In the genomic region with DNA sequence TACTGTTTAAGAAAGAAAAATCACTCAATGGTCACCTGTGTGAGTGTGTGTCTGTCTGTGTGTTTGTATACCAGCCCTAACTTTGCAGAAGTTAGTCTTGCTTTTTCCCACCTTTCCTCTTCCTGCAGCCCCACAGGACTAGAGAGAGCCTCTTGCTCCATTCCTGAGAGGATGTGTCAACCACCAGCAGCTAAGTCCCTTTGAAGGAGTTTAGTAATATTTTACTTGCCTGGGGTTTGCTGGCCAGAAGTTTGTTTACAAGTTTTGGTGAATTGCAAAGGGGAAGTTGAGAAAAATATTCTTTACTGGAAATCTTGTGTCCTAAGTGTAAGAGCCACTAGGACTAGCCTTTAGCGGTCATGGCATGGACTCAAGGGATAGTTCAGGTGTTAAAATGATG, we compare ENCODE assay signal across 17 cellular contexts.
DNase-seq lines count a peak whose midpoint lies in the region; ATAC-seq, FAIRE-seq and TF ChIP-seq lines count a peak whose summit lies in the region.
"Had no signal": no experiment of that assay in that cellular context is flagged by ENCODE, and none has a peak within 500 bp of the region (broad histone marks: within the 10 kb centered on the region; RNA-seq: fewer than 3 reads in every experiment).

No MANE protein-coding gene starts in this region.

- no peak overlapping the region for H3K4ac ChIP-seq in H1 (replicated peaks; ENCODE audit: insufficient read length, low read depth, low read length)

- TF ChIP-seq EP300 in H1 (IDR thresholded peaks at IDR 0.05; ENCODE audit: borderline replicate concordance in 1 of 2, low read depth in 2 of 2, low read length in 2 of 2): no peak
- TF ChIP-seq EP300 in HepG2 (IDR thresholded peaks at IDR 0.05; ENCODE audit: low read depth in 2 of 2, low read length in 2 of 2): no peak
- TF ChIP-seq EP300 in HepG2 (CRISPR knock-in tag; IDR thresholded peaks at IDR 0.05; ENCODE audit: borderline replicate concordance): no peak

- TF ChIP-seq CTCF in H1 (IDR thresholded peaks at IDR 0.05; ENCODE audit: control extremely low read depth in 1 of 3, insufficient read depth in 1 of 3, low read depth in 1 of 3, low read length in 3 of 3) (no peak), gastrocnemius medialis (IDR thresholded peaks at IDR 0.05 in 4 of 5, conservative IDR thresholded peaks at IDR 0.05 in 1 of 5) (no peak), HepG2 (CRISPR knock-in tag; IDR thresholded peaks at IDR 0.05) (no peak)

- CTCF ChIA-PET in H1 (lab: Charles Lee; ENCODE audit: partially characterized antibody) (no interaction called here), HepG2 (lab: Yijun Ruan, JAX; ENCODE audit: low intra/inter-chr PET ratio, low total read pairs) (no interaction called here)

- no peak overlapping the region for H4K5ac ChIP-seq in H1 (ENCODE audit: insufficient read length, low read depth, low read length)

- H3K9ac ChIP-seq in H1 (replicated peaks in 1 of 4; ENCODE audit: extremely low read depth in 1 of 4, low read depth in 3 of 4, low read length in 3 of 4) (no peak overlapping the region), HepG2 (ENCODE audit: insufficient read depth, low read depth, low read length) (no peak overlapping the region)
- H3K9ac ChIP-seq: BLaER1 had no signal

- ATAC-seq in right cardiac atrium: no peak
- peak; percentile 50 to 51 for ATAC-seq in gastrocnemius medialis
- ATAC-seq in HepG2: no peak
- no peak for ATAC-seq in esophagus mucosa
- ATAC-seq: CD8-positive, alpha-beta T cell had no signal

- no peak for TF ChIP-seq POLR2A in H1 (IDR thresholded peaks at IDR 0.05; ENCODE audit: control extremely low read depth in 1 of 2, low read depth in 2 of 2, low read length in 2 of 2)
- TF ChIP-seq POLR2A in gastrocnemius medialis (IDR thresholded peaks at IDR 0.05): no peak
- no peak for TF ChIP-seq POLR2A in HepG2 (IDR thresholded peaks at IDR 0.05; ENCODE audit: insufficient read depth in 1 of 2, low read depth in 2 of 2, low read length in 2 of 2)

- H3K27me3 ChIP-seq in H1 (replicated peaks in 1 of 4; ENCODE audit: control insufficient read depth in 3 of 4, extremely low read depth in 1 of 4, insufficient read depth in 3 of 4, low read length in 3 of 4): no peaks in the 10 kb centered on the region
- H3K27me3 ChIP-seq in right cardiac atrium (ENCODE audit: control insufficient read depth, insufficient read depth): no peaks in the 10 kb centered on the region
- H3K27me3 ChIP-seq in gastrocnemius medialis: no peaks in the 10 kb centered on the region
- H3K27me3 ChIP-seq in HepG2 (ENCODE audit: control insufficient read depth in 1 of 2, insufficient read depth in 2 of 2, low read length in 2 of 2): no peaks in the 10 kb centered on the region
- H3K27me3 ChIP-seq: BLaER1 had no signal

- no peaks in the 10 kb centered on the region for H3K23me2 ChIP-seq in H1 (ENCODE audit: low read depth, low read length)

- H3K27ac ChIP-seq in H1 (ENCODE audit: low read depth, low read length) (no peak overlapping the region), right cardiac atrium (ENCODE audit: low read length) (peak overlapping the region; percentile 83), gastrocnemius medialis (peak overlapping the region; percentile 53 to 75 (median 67)), HepG2 (ENCODE audit: extremely low read length, insufficient read depth, low read length) (no peak overlapping the region)
- H3K27ac ChIP-seq: 22Rv1, BLaER1 had no signal

- H3K18ac ChIP-seq in H1 (ENCODE audit: extremely low read depth, low read length): peak overlapping the region; percentile 33; the same call in 1 of the 2 replicates

- no peak overlapping the region for H4K91ac ChIP-seq in H1 (replicated peaks; ENCODE audit: insufficient read length, low read length)

- H2AFZ ChIP-seq in H1 (ENCODE audit: low read length): peak overlapping the region; percentile 87
- no peak overlapping the region for H2AFZ ChIP-seq in HepG2 (ENCODE audit: low read length)

- H4K8ac ChIP-seq in H1 (ENCODE audit: extremely low read depth, insufficient read depth, low read length): no peak overlapping the region

- no peak overlapping the region for H3K4me2 ChIP-seq in H1 (ENCODE audit: insufficient read depth in 1 of 2, low read depth in 2 of 2, low read length in 2 of 2)
- H3K4me2 ChIP-seq in HepG2 (ENCODE audit: low read depth, low read length): no peak overlapping the region
- H3K4me2 ChIP-seq: BLaER1 had no signal

- H2BK20ac ChIP-seq in H1 (ENCODE audit: low read length): no peak overlapping the region

- no peak overlapping the region for H3K23ac ChIP-seq in H1 (ENCODE audit: insufficient read length)

- H3K79me1 ChIP-seq in H1 (ENCODE audit: low read depth, low read length): no peaks in the 10 kb centered on the region

- intact Hi-C loops in right cardiac atrium (cut with DNase I) (no loop called here), gastrocnemius medialis (cut with DNase I; ENCODE audit: low total_unique reads) (loop anchor here (5.0 kb wide), 1 partner anchor 61 kb away; no protein-coding TSS in a partner anchor), HepG2 (cut with micrococcal nuclease; ENCODE audit: unreplicated experiment) (no loop called here)

- H3K4me1 ChIP-seq in H1 (replicated peaks in 1 of 4; ENCODE audit: control insufficient read depth in 3 of 4, insufficient read depth in 4 of 4, low read length in 3 of 4) (peaks cover 0 to 9% (median under 1%) of the 10 kb centered on the region in 4 experiments; a peak in 2 of 7 replicates), right cardiac atrium (ENCODE audit: control insufficient read depth, insufficient read depth, low read length) (no peaks in the 10 kb centered on the region), gastrocnemius medialis (peaks cover 30 to 33% of the 10 kb centered on the region in 2 donors), HepG2 (ENCODE audit: insufficient read depth, low read length) (no peaks in the 10 kb centered on the region)

- H3K9me3 ChIP-seq in H1 (ENCODE audit: insufficient read depth in 2 of 2, low read depth in 1 of 2, low read length in 1 of 2) (no peaks in the 10 kb centered on the region), right cardiac atrium (ENCODE audit: control insufficient read depth, low read length) (no peaks in the 10 kb centered on the region), gastrocnemius medialis (no peaks in the 10 kb centered on the region), HepG2 (ENCODE audit: low read length) (peaks cover 74% of the 10 kb centered on the region)
- H3K9me3 ChIP-seq: BLaER1 had no signal

- no peak overlapping the region for H2BK15ac ChIP-seq in H1 (ENCODE audit: low read length)

- WGBS in H1 (ENCODE audit: extremely low coverage in 1 of 2, insufficient coverage in 1 of 2, insufficient read length in 1 of 2, insufficient replicate concordance in 2 of 2, low coverage in 1 of 2, low lambda C conversion rate in 2 of 2, missing lambda C conversion rate in 1 of 2), 2 experiments: 95% methylated on average over 1 of the region's 1 CpG; no CpG with 5 or more reads in 1 of the 2 experiments
- WGBS in right cardiac atrium: 89% methylated on average over 1 of the region's 1 CpG
- WGBS in HepG2 (ENCODE audit: low lambda C conversion rate): 11% methylated on average over 1 of the region's 1 CpG

- H3K14ac ChIP-seq in H1 (ENCODE audit: insufficient read length): no peak overlapping the region

- H2BK12ac ChIP-seq in H1 (ENCODE audit: low read depth, low read length): no peak overlapping the region

- DNase-seq in SKM-1 treated with dmso at 0.1 percent for 144 hours (lab: John Stamatoyannopoulos, UW; ENCODE audit: unreplicated experiment): peak; percentile 7
- no peak for DNase-seq in SKM-1 (lab: John Stamatoyannopoulos, UW; ENCODE audit: unreplicated experiment)
- no peak for DNase-seq in H1 (ENCODE audit: low read depth in 1 of 2, low spot score in 2 of 2)
- no peak for DNase-seq in right cardiac atrium
- DNase-seq in gastrocnemius medialis: peak; percentile 23 to 26
- DNase-seq in MV-4-11 (lab: John Stamatoyannopoulos, UW): no peak
- DNase-seq in HepG2 (ENCODE audit: low spot score): no peak
- DNase-seq: CD8-positive, alpha-beta T cell; DMS79; NCI-H1417 treated with DMSO at 0.1 percent for 48 hours; NCI-H2029; NCI-H524; SHP77 had no signal

- no peak overlapping the region for H2AK5ac ChIP-seq in H1 (ENCODE audit: low read depth, low read length)

- H2BK5ac ChIP-seq in H1 (ENCODE audit: low read depth, low read length): no peak overlapping the region

- H3K56ac ChIP-seq in H1 (replicated peaks; ENCODE audit: insufficient read length, low read depth, low read length): no peak overlapping the region

- no peak overlapping the region for H3K4me3 ChIP-seq in H1 (ENCODE audit: extremely low read depth in 1 of 4, insufficient read depth in 2 of 4, low read depth in 3 of 4, low read length in 4 of 4)
- no peak overlapping the region for H3K4me3 ChIP-seq in right cardiac atrium (ENCODE audit: low read length)
- no peak overlapping the region for H3K4me3 ChIP-seq in gastrocnemius medialis
- H3K4me3 ChIP-seq in HepG2 (replicated peaks in 1 of 3; ENCODE audit: insufficient read depth in 1 of 3, low read depth in 2 of 3, low read length in 3 of 3): no peak overlapping the region
- H3K4me3 ChIP-seq: BLaER1 had no signal

- H4K20me1 ChIP-seq in H1 (replicated peaks in 1 of 2; ENCODE audit: control insufficient read depth in 1 of 2, insufficient read depth in 2 of 2, low read length in 2 of 2) (no peaks in the 10 kb centered on the region), HepG2 (ENCODE audit: insufficient read depth, low read length) (no peaks in the 10 kb centered on the region)
- H4K20me1 ChIP-seq: BLaER1 had no signal

- no peaks in the 10 kb centered on the region for H3K36me3 ChIP-seq in H1 (ENCODE audit: control insufficient read depth in 2 of 4, insufficient read depth in 4 of 4, low read length in 3 of 4)
- H3K36me3 ChIP-seq in gastrocnemius medialis: no peaks in the 10 kb centered on the region
- H3K36me3 ChIP-seq in HepG2 (replicated peaks in 1 of 2; ENCODE audit: control insufficient read depth in 1 of 2, insufficient read depth in 2 of 2, low read length in 2 of 2): no peaks in the 10 kb centered on the region
- H3K36me3 ChIP-seq: BLaER1 had no signal

- FAIRE-seq in H1 (lab: Jason Lieb, UNC): no peak
- no peak for FAIRE-seq in HepG2 (lab: Jason Lieb, UNC)
- FAIRE-seq: D721Med had no signal

- BruUV-seq in HepG2 (replicated peaks; lab: Mats Ljungman, UMichigan): no TSS peak

- no peak overlapping the region for H2BK120ac ChIP-seq in H1 (replicated peaks; ENCODE audit: low read depth, low read length)

- no peaks in the 10 kb centered on the region for H3K79me2 ChIP-seq in H1 (ENCODE audit: control insufficient read depth in 1 of 2, insufficient read depth in 2 of 2, low read length in 2 of 2)
- no peaks in the 10 kb centered on the region for H3K79me2 ChIP-seq in HepG2 (ENCODE audit: insufficient read depth, low read length)

- POLR2A ChIA-PET in H1 (lab: Charles Lee; ENCODE audit: partially characterized antibody): no interaction called here
- POLR2A ChIA-PET in HepG2 (lab: Yijun Ruan, JAX): no interaction called here

- TF ChIP-seq RAD21 in H1 (IDR thresholded peaks at IDR 0.05 in 1 of 2, conservative IDR thresholded peaks at IDR 0.05 in 1 of 2; ENCODE audit: low read depth in 2 of 2, low read length in 2 of 2) (no peak), HepG2 (CRISPR knock-in tag; IDR thresholded peaks at IDR 0.05) (no peak)

- in situ Hi-C loops in gastrocnemius medialis (cut with MboI; ENCODE audit: low sequenced_read_pairs in 4 of 4): no loop called here
- in situ Hi-C loops in HepG2 (cut with HindIII; ENCODE audit: extremely low pct_ligation_motif_present, low pct_unique_long_range_greater_than_20kb): no loop called here

Comparison
In these comparisons a context has a peak if more than half of its experiments do, and no peak if none do; other contexts are left out.
1. DNase-seq: peak in SKM-1 treated with dmso at 0.1 percent for 144 hours (single experiment) and gastrocnemius medialis (2 of 2); none in SKM-1 (single experiment), H1 (0 of 2), right cardiac atrium (0 of 3), MV-4-11 (single experiment) and HepG2 (single experiment).
2. H3K27ac ChIP-seq: peak in right cardiac atrium (single experiment) and gastrocnemius medialis (4 of 4); none in H1 (single experiment) and HepG2 (single experiment).
3. ATAC-seq: peak in gastrocnemius medialis (2 of 2); none in right cardiac atrium (0 of 2), HepG2 (single experiment) and esophagus mucosa (single experiment).